ENCODE assay signal across 12 cellular contexts in the genomic region with DNA sequence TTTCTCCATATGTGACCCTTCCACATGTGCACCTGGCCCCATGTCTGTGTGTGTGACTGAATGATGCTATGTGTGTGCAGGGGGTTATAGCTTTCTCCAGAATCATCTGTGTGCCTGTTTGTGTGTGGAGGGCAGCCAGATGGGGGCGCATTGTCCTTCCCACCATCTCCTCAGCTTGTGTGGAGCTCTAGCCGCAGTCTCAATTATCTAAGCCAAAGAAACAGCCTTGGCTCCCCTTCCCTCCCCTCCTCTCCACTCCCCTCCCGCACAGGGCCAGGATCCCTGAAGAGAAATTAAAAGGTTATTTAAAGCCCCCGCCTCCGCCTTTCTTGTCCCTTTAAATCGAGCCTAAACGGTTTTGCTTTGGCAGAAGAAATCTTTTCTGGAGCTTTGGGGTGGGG. TPM values are rescaled to one million over a fixed set of nuclear protein-coding genes. Genes with fewer than 3 reads are reported as not detected.
DNase-seq lines count a peak whose midpoint lies in the region; TF ChIP-seq lines count a peak whose summit lies in the region.
"Had no signal": no experiment of that assay in that cellular context is flagged by ENCODE, and none has a peak within 500 bp of the region (broad histone marks: within the 10 kb centered on the region; RNA-seq: fewer than 3 reads in every experiment).

No MANE protein-coding gene starts in this region.

- peak; percentile 38; the same call in 1 of the 2 replicates for TF ChIP-seq CTCF in GM12874 (IDR thresholded peaks at IDR 0.05; ENCODE audit: insufficient read depth, low read depth, low read length)
- TF ChIP-seq CTCF in epithelial cell of proximal tubule (conservative IDR thresholded peaks at IDR 0.05; ENCODE audit: low read depth, low read length): peak; percentile 49

- DNase-seq in ACHN (peak; percentile 33), NCI-H82 treated with DMSO at 0.1 percent for 48 hours (lab: John Stamatoyannopoulos, UW; ENCODE audit: unreplicated experiment) (peak; percentile 71), epithelial cell of proximal tubule (ENCODE audit: low read depth) (no peak), NOMO-1 treated with DMSO at 0.1 percent for 48 hours (lab: John Stamatoyannopoulos, UW; ENCODE audit: unreplicated experiment) (no peak), foreskin melanocyte (no peak), dedifferentiated amniotic fluid mesenchymal stem cell (ENCODE audit: extremely low spot score) (no peak), amniotic stem cell (lab: John Stamatoyannopoulos, UW) (no peak)
- DNase-seq: activated CD4-positive, CD25-positive, alpha-beta regulatory T cell treated with anti-CD3 and anti-CD28 coated beads, Interleukin-2, amount 50 U/mL, for 72 hours; NCI-H146; uterus had no signal

- in situ Hi-C loops in ACHN (cut with HindIII; ENCODE audit: low pct_ligation_motif_present, low pct_unique_long_range_greater_than_20kb, low sequenced_read_pairs): no loop called here

- H3K4me3 ChIP-seq in epithelial cell of proximal tubule (ENCODE audit: low read depth, low read length): no peak overlapping the region
- H3K4me3 ChIP-seq: coronary artery, uterus had no signal

RNA-seq across cellular contexts. Expression of gene DMBX1, which starts 1.8 kb away (rescaled TPM):
- total RNA-seq in epithelial cell of proximal tubule: not detected in 2 replicates

Comparison
In these comparisons a context has a peak if more than half of its experiments do, and no peak if none do; other contexts are left out.
1. DNase-seq: peak in ACHN (single experiment) and NCI-H82 treated with DMSO at 0.1 percent for 48 hours (single experiment); none in epithelial cell of proximal tubule (single experiment), NOMO-1 treated with DMSO at 0.1 percent for 48 hours (single experiment), foreskin melanocyte (single experiment), dedifferentiated amniotic fluid mesenchymal stem cell (single experiment) and amniotic stem cell (single experiment).